ENCODE assay signal across 33 cellular contexts in genomic region chr17:6857904-6858303, GRCh38. TPM values are rescaled to one million over a fixed set of nuclear protein-coding genes. Genes with fewer than 3 reads are reported as not detected.
"Had no signal": no experiment of that assay in that cellular context is flagged by ENCODE, and none has a peak within 500 bp of the region (broad histone marks: within the 10 kb centered on the region; RNA-seq: fewer than 3 reads in every experiment).

No MANE protein-coding gene starts in this region.

- H3K27ac ChIP-seq: esophagus muscularis mucosa, foreskin keratinocyte, gastroesophageal sphincter, heart left ventricle, hepatocyte, left ventricle myocardium inferior, lower lobe of right lung, prostate gland, right atrium auricular region, sigmoid colon, testis, tibial artery had no signal

- ATAC-seq: foreskin keratinocyte; gastroesophageal sphincter; heart left ventricle; left cardiac atrium; lower lobe of right lung; naive thymus-derived CD8-positive, alpha-beta T cell; stimulated activated effector memory CD8-positive, alpha-beta T cell treated with anti-CD3 and anti-CD28 coated beads, Interleukin-12 subunit alpha, Interleukin-12 subunit beta, amount 100 ng/mL, for 72 hours had no signal

- H3K4me3 Mint-ChIP-seq: dendritic cell treated with granulocyte-macrophage colony-stimulating factor and Interleukin-4, amounts not matched to agents 40 ng/mL and 50 ng/mL, for 4 days; endodermal cell; naive thymus-derived CD8-positive, alpha-beta T cell; nephron progenitor cell; stimulated activated effector memory CD8-positive, alpha-beta T cell treated with anti-CD3 and anti-CD28 coated beads, Interleukin-12 subunit alpha, Interleukin-12 subunit beta, amount 100 ng/mL, for 72 hours; type B pancreatic cell had no signal

- H2AFZ ChIP-seq: hepatocyte had no signal

- H3K27me3 ChIP-seq: foreskin keratinocyte, hepatocyte, right atrium auricular region, testis had no signal

- DNase-seq: effector CD8-positive, alpha-beta T cell; endodermal cell; foreskin keratinocyte; heart left ventricle; left cardiac atrium; left ventricle myocardium inferior; lower lobe of right lung; naive thymus-derived CD8-positive, alpha-beta T cell; nephron progenitor cell; nucleus accumbens; sigmoid colon; stimulated activated CD4-positive, alpha-beta T cell treated with anti-CD3 and anti-CD28 coated beads, Interleukin-2, amount 100 ng/mL, for 24 hours; stimulated activated CD4-positive, alpha-beta T cell treated with anti-CD3 and anti-CD28 coated beads, Interleukin-4, amount 100 ng/mL, for 24 hours; stimulated activated naive CD4-positive, alpha-beta T cell treated with Interleukin-2 at 50 U/mL for 16 hours; substantia nigra; testis; tibial artery had no signal

- H3K9me3 ChIP-seq: esophagus muscularis mucosa, gastroesophageal sphincter, heart left ventricle, left ventricle myocardium inferior, lower lobe of right lung, prostate gland, right atrium auricular region, sigmoid colon, testis, tibial artery had no signal

- H3K4me3 ChIP-seq: esophagus muscularis mucosa, gastroesophageal sphincter, heart left ventricle, hepatocyte, left ventricle myocardium inferior, lower lobe of right lung, prostate gland, right atrium auricular region, sigmoid colon, testis, tibial artery had no signal

- H3K4me1 ChIP-seq: esophagus muscularis mucosa, foreskin keratinocyte, gastroesophageal sphincter, heart left ventricle, left ventricle myocardium inferior, lower lobe of right lung, prostate gland, right atrium auricular region, sigmoid colon, testis, tibial artery had no signal

- H3K36me3 Mint-ChIP-seq: stimulated activated effector memory CD8-positive, alpha-beta T cell treated with anti-CD3 and anti-CD28 coated beads, Interleukin-12 subunit alpha, Interleukin-12 subunit beta, amount 100 ng/mL, for 72 hours; type B pancreatic cell had no signal

- H3K4me2 ChIP-seq: hepatocyte had no signal

- H3K27ac Mint-ChIP-seq: dendritic cell treated with granulocyte-macrophage colony-stimulating factor and Interleukin-4, amounts not matched to agents 40 ng/mL and 50 ng/mL, for 4 days; endodermal cell; naive thymus-derived CD8-positive, alpha-beta T cell; nephron progenitor cell; stimulated activated effector memory CD8-positive, alpha-beta T cell treated with anti-CD3 and anti-CD28 coated beads, Interleukin-12 subunit alpha, Interleukin-12 subunit beta, amount 100 ng/mL, for 72 hours; type B pancreatic cell had no signal

- H3K9me3 Mint-ChIP-seq: dendritic cell treated with granulocyte-macrophage colony-stimulating factor and Interleukin-4, amounts not matched to agents 40 ng/mL and 50 ng/mL, for 4 days; naive thymus-derived CD8-positive, alpha-beta T cell; stimulated activated effector memory CD8-positive, alpha-beta T cell treated with anti-CD3 and anti-CD28 coated beads, Interleukin-12 subunit alpha, Interleukin-12 subunit beta, amount 100 ng/mL, for 72 hours; type B pancreatic cell had no signal

- H3K36me3 ChIP-seq: esophagus muscularis mucosa, gastroesophageal sphincter, heart left ventricle, left ventricle myocardium inferior, lower lobe of right lung, prostate gland, right atrium auricular region, sigmoid colon, tibial artery had no signal

RNA-seq across cellular contexts. Expression of gene TEKT1, which starts 26.4 kb away (rescaled TPM):
- total RNA-seq: endodermal cell; epithelial cell of proximal tubule; esophagus muscularis mucosa; fibroblast of lung; foreskin keratinocyte; heart left ventricle; kidney epithelial cell; left cardiac atrium; left ventricle myocardium inferior; mesenteric fat pad; myocyte; naive thymus-derived CD8-positive, alpha-beta T cell; osteocyte; right atrium auricular region; sigmoid colon; skeletal muscle tissue; urinary bladder had no signal
- polyA plus RNA-seq: fibroblast of lung; foreskin keratinocyte; heart left ventricle; hepatocyte; naive thymus-derived CD8-positive, alpha-beta T cell; sigmoid colon; urinary bladder had no signal
